ENCODE assay signal across 1 cellular context in the genomic region with DNA sequence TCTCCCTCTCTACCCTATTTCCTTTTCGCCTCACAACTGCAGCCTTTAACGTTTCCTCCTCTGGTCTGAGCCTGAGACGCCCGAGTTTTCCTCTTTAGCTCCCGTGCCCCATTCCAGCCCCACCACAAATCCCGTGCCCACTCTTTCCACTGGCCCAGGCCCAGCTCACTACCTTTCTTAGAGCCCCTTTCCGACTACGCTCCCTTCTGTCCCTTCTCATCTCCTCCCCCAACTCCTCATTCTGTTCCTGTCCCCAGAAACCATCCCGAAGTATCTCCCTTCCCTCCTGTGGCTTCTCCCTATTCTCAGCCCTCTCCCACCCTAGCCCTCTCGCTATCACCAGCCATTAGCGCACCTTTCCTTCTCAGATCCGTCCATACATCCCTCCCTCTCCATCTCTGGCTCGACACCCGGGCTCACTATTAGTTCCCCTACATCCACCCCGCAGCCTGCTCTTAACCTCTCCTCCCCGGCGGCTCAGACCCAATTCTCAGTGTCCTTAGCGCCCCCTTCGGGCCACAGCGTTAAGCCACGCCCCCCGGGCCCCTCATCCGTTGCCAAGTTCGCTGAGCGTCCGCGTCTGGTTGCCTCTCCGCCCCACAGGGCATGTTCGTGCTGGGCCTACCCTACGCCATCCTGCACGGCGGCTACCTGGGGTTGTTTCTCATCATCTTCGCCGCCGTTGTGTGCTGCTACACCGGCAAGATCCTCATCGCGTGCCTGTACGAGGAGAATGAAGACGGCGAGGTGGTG.
TF ChIP-seq lines count a peak whose summit lies in the region.

No MANE protein-coding gene starts in this region.

TF ChIP-seq in IMR-90, 13 proteins besides CTCF, POLR2A, EP300 and RAD21 (continued from another document):
- TF ChIP-seq, protein P1, sequence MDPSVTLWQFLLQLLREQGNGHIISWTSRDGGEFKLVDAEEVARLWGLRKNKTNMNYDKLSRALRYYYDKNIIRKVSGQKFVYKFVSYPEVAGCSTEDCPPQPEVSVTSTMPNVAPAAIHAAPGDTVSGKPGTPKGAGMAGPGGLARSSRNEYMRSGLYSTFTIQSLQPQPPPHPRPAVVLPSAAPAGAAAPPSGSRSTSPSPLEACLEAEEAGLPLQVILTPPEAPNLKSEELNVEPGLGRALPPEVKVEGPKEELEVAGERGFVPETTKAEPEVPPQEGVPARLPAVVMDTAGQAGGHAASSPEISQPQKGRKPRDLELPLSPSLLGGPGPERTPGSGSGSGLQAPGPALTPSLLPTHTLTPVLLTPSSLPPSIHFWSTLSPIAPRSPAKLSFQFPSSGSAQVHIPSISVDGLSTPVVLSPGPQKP (IDR thresholded peaks at IDR 0.05; ENCODE audit: borderline replicate concordance, low read depth, low read length) = no peak
- TF ChIP-seq FOS (IDR thresholded peaks at IDR 0.05; ENCODE audit: low read depth, low read length) = no peak
